In the genomic region with DNA sequence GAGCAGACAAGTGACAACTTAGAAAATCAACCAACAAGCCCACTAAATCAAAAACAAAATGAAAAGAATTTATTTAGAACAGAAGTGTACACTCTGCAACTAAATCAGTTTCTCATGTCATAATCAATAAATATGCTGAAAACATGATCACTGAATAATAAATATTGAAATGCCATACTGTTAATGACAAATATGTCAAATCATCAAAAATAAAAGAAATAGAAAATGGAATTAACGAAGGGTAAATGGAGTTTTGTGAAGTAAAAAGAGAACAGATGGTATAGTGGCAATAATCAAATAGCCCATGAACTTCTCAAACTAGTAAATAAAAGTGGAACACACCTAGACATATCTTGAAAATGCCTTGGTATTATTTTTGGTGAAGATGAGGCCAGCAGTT, we compare ENCODE assay signal across 21 cellular contexts.
DNase-seq lines count a peak whose midpoint lies in the region; ATAC-seq, FAIRE-seq and TF ChIP-seq lines count a peak whose summit lies in the region.
"Had no signal": no experiment of that assay in that cellular context is flagged by ENCODE, and none has a peak within 500 bp of the region (broad histone marks: within the 10 kb centered on the region; RNA-seq: fewer than 3 reads in every experiment).

No MANE protein-coding gene starts in this region.

- H3K4me2 ChIP-seq in HepG2 (ENCODE audit: low read depth, low read length) (no peak overlapping the region), IMR-90 (ENCODE audit: low read depth, low read length) (no peak overlapping the region), H1 (ENCODE audit: insufficient read depth in 1 of 2, low read depth in 2 of 2, low read length in 2 of 2) (no peak overlapping the region), smooth muscle cell (no peak overlapping the region)
- H3K4me2 ChIP-seq: BLaER1 treated with 17β-estradiol and CSF1 and Interleukin-3, amounts not matched to agents 10 nM and 100 nM had no signal

- H2BK20ac ChIP-seq in IMR-90 (ENCODE audit: low read depth, low read length), result no peak overlapping the region
- H2BK20ac ChIP-seq in H1 (ENCODE audit: low read length), result no peak overlapping the region

- H3K56ac ChIP-seq in IMR-90 (ENCODE audit: extremely low read depth, insufficient read depth, low read length) (no peak overlapping the region), H1 (replicated peaks; ENCODE audit: insufficient read length, low read depth, low read length) (no peak overlapping the region)

- ATAC-seq in HepG2 (no peak), right lobe of liver (no peak), IMR-90 (ENCODE audit: low read depth) (no peak)
- ATAC-seq: CD8-positive, alpha-beta T cell; GM12878 had no signal

- no peak overlapping the region for H4K91ac ChIP-seq in IMR-90 (ENCODE audit: insufficient read depth, low read depth, low read length)
- H4K91ac ChIP-seq in H1 (replicated peaks; ENCODE audit: insufficient read length, low read length), result no peak overlapping the region

- H3K36me3 ChIP-seq in HepG2 (replicated peaks in 1 of 2; ENCODE audit: control insufficient read depth in 1 of 2, insufficient read depth in 2 of 2, low read length in 2 of 2), result no peaks in the 10 kb centered on the region
- H3K36me3 ChIP-seq in right lobe of liver, result no peaks in the 10 kb centered on the region
- no peaks in the 10 kb centered on the region for H3K36me3 ChIP-seq in IMR-90 (ENCODE audit: control insufficient read depth, insufficient read depth, low read length)
- H3K36me3 ChIP-seq in H1 (ENCODE audit: control insufficient read depth in 2 of 4, insufficient read depth in 4 of 4, low read length in 3 of 4), result no peaks in the 10 kb centered on the region
- H3K36me3 ChIP-seq in smooth muscle cell (ENCODE audit: low read depth), result no peaks in the 10 kb centered on the region
- H3K36me3 ChIP-seq: BLaER1 treated with 17β-estradiol and CSF1 and Interleukin-3, amounts not matched to agents 10 nM and 100 nM had no signal

- H2BK5ac ChIP-seq in IMR-90 (ENCODE audit: low read depth, low read length, poor library complexity, severe bottlenecking) (no peak overlapping the region), H1 (ENCODE audit: low read depth, low read length) (no peak overlapping the region)

- H3K23ac ChIP-seq in IMR-90 (ENCODE audit: low read depth, low read length) (no peak overlapping the region), H1 (ENCODE audit: insufficient read length) (no peak overlapping the region)

- DNase-seq in HepG2 (ENCODE audit: low spot score) (no peak), right lobe of liver (no peak), IMR-90 (no peak), H1 (ENCODE audit: low read depth in 1 of 2, low spot score in 2 of 2) (no peak), G401 (ENCODE audit: low spot score) (no peak), smooth muscle cell (lab: John Stamatoyannopoulos, UW; ENCODE audit: unreplicated experiment) (no peak)
- DNase-seq: 8988T; AML-193; Caco-2; Calu3; CD4-positive, alpha-beta T cell; CD8-positive, alpha-beta T cell; DMS79 treated with DMSO at 0.1 percent for 48 hours; GDM1 had no signal

- no peak overlapping the region for H2BK120ac ChIP-seq in IMR-90 (ENCODE audit: low read depth, low read length)
- no peak overlapping the region for H2BK120ac ChIP-seq in H1 (replicated peaks; ENCODE audit: low read depth, low read length)

- BruUV-seq in HepG2 (replicated peaks; lab: Mats Ljungman, UMichigan) (no TSS peak), IMR-90 (replicated peaks; lab: Mats Ljungman, UMichigan) (no TSS peak)

- no peak overlapping the region for H2AK9ac ChIP-seq in IMR-90 (replicated peaks; ENCODE audit: low read depth, low read length, poor library complexity)

- dilution Hi-C loops in IMR-90 (cut with HindIII; ENCODE audit: low sequenced_read_pairs, unreplicated experiment), result no loop called here

- H3K27ac ChIP-seq in HepG2 (ENCODE audit: extremely low read length, insufficient read depth, low read length) (no peak overlapping the region), right lobe of liver (no peak overlapping the region), IMR-90 (ENCODE audit: insufficient read depth, low read length) (no peak overlapping the region), H1 (ENCODE audit: low read depth, low read length) (no peak overlapping the region), smooth muscle cell (ENCODE audit: low read depth) (no peak overlapping the region)
- H3K27ac ChIP-seq: BLaER1 treated with 17β-estradiol and CSF1 and Interleukin-3, amounts not matched to agents 10 nM and 100 nM; C4-2B had no signal

- TF ChIP-seq POLR2A in HepG2 (IDR thresholded peaks at IDR 0.05; ENCODE audit: insufficient read depth in 1 of 2, low read depth in 2 of 2, low read length in 2 of 2) (no peak), right lobe of liver (IDR thresholded peaks at IDR 0.05) (no peak), IMR-90 (IDR thresholded peaks at IDR 0.05; ENCODE audit: low read depth, low read length) (no peak), H1 (IDR thresholded peaks at IDR 0.05; ENCODE audit: control extremely low read depth in 1 of 2, low read depth in 2 of 2, low read length in 2 of 2) (no peak)

- TF ChIP-seq RAD21 in HepG2 (CRISPR knock-in tag; IDR thresholded peaks at IDR 0.05), result no peak
- no peak for TF ChIP-seq RAD21 in IMR-90 (IDR thresholded peaks at IDR 0.05; ENCODE audit: low read length)
- no peak for TF ChIP-seq RAD21 in H1 (IDR thresholded peaks at IDR 0.05 in 1 of 2, conservative IDR thresholded peaks at IDR 0.05 in 1 of 2; ENCODE audit: low read depth in 2 of 2, low read length in 2 of 2)

- no peaks in the 10 kb centered on the region for H3K27me3 ChIP-seq in HepG2 (ENCODE audit: control insufficient read depth in 1 of 2, insufficient read depth in 2 of 2, low read length in 2 of 2)
- H3K27me3 ChIP-seq in right lobe of liver, result no peaks in the 10 kb centered on the region
- H3K27me3 ChIP-seq in IMR-90 (ENCODE audit: control insufficient read depth, insufficient read depth, low read length), result no peaks in the 10 kb centered on the region
- peaks cover 0 to 1% (median 0%) of the 10 kb centered on the region in 4 experiments; a peak in 1 of 7 replicates for H3K27me3 ChIP-seq in H1 (replicated peaks in 1 of 4; ENCODE audit: control insufficient read depth in 3 of 4, extremely low read depth in 1 of 4, insufficient read depth in 3 of 4, low read length in 3 of 4)
- H3K27me3 ChIP-seq in smooth muscle cell (ENCODE audit: low read depth), result no peaks in the 10 kb centered on the region
- H3K27me3 ChIP-seq: BLaER1 treated with 17β-estradiol and CSF1 and Interleukin-3, amounts not matched to agents 10 nM and 100 nM had no signal

- H3K4ac ChIP-seq in IMR-90 (ENCODE audit: low read depth, low read length) (no peak overlapping the region), H1 (replicated peaks; ENCODE audit: insufficient read length, low read depth, low read length) (no peak overlapping the region)

- H3K79me2 ChIP-seq in HepG2 (ENCODE audit: insufficient read depth, low read length) (no peaks in the 10 kb centered on the region), H1 (ENCODE audit: control insufficient read depth in 1 of 2, insufficient read depth in 2 of 2, low read length in 2 of 2) (no peaks in the 10 kb centered on the region), smooth muscle cell (ENCODE audit: low read depth) (no peaks in the 10 kb centered on the region)

- FAIRE-seq in HepG2 (lab: Jason Lieb, UNC) (no peak), H1 (lab: Jason Lieb, UNC) (no peak)
- FAIRE-seq: A204.1, D721Med, GM12878, GM12892, GM18507 had no signal

- no peaks in the 10 kb centered on the region for H3K9me1 ChIP-seq in IMR-90 (ENCODE audit: insufficient read depth, low read length)

- H4K8ac ChIP-seq in IMR-90 (ENCODE audit: low read depth in 2 of 2, low read length in 2 of 2) (no peak overlapping the region), H1 (ENCODE audit: extremely low read depth, insufficient read depth, low read length) (no peak overlapping the region)

- intact Hi-C loops in HepG2 (cut with micrococcal nuclease; ENCODE audit: unreplicated experiment), result no loop called here
- intact Hi-C loops in right lobe of liver (cut with DNase I), result no loop called here
- intact Hi-C loops in IMR-90 (cut with micrococcal nuclease), result no loop called here

- TF ChIP-seq CTCF in HepG2 (CRISPR knock-in tag; IDR thresholded peaks at IDR 0.05), result no peak
- TF ChIP-seq CTCF in right lobe of liver (IDR thresholded peaks at IDR 0.05), result no peak
- no peak for TF ChIP-seq CTCF in IMR-90 (conservative IDR thresholded peaks at IDR 0.05; ENCODE audit: low read depth, low read length)
- no peak for TF ChIP-seq CTCF in H1 (IDR thresholded peaks at IDR 0.05; ENCODE audit: control extremely low read depth in 1 of 3, insufficient read depth in 1 of 3, low read depth in 1 of 3, low read length in 3 of 3)
- TF ChIP-seq CTCF in smooth muscle cell (IDR thresholded peaks at IDR 0.05; ENCODE audit: borderline replicate concordance, insufficient read depth, poor library complexity, severe bottlenecking), result no peak

- H2AK5ac ChIP-seq in IMR-90 (ENCODE audit: low read depth, low read length) (no peak overlapping the region), H1 (ENCODE audit: low read depth, low read length) (no peak overlapping the region)

- POLR2A ChIA-PET in HepG2 (lab: Yijun Ruan, JAX) (no interaction called here), IMR-90 (lab: Charles Lee; ENCODE audit: unreplicated experiment) (no interaction called here), H1 (lab: Charles Lee; ENCODE audit: partially characterized antibody) (no interaction called here)

- H3K23me2 ChIP-seq in H1 (ENCODE audit: low read depth, low read length), result no peaks in the 10 kb centered on the region

- no peak overlapping the region for H2BK12ac ChIP-seq in H1 (ENCODE audit: low read depth, low read length)

- 0% methylated on average over 1 of the region's 1 CpG for WGBS in HepG2 (ENCODE audit: low lambda C conversion rate)
- WGBS in right lobe of liver (ENCODE audit: insufficient coverage, low coverage, low lambda C conversion rate, missing lambda C conversion rate), result 31% methylated on average over 1 of the region's 1 CpG
- WGBS in IMR-90 (ENCODE audit: extremely low coverage in 2 of 2, insufficient read length in 1 of 2), 2 experiments, result 83% methylated on average over 1 of the region's 1 CpG; no CpG with 5 or more reads in 1 of the 2 experiments
- WGBS in H1 (ENCODE audit: extremely low coverage in 1 of 2, insufficient coverage in 1 of 2, insufficient read length in 1 of 2, insufficient replicate concordance in 2 of 2, low coverage in 1 of 2, low lambda C conversion rate in 2 of 2, missing lambda C conversion rate in 1 of 2), 2 experiments, result 40 to 80% methylated on average over 1 of the region's 1 CpG
- WGBS in smooth muscle cell (ENCODE audit: low lambda C conversion rate), result 40% methylated on average over 1 of the region's 1 CpG

- no peaks in the 10 kb centered on the region for H3K9me3 ChIP-seq in HepG2 (ENCODE audit: low read length)
- no peaks in the 10 kb centered on the region for H3K9me3 ChIP-seq in right lobe of liver
- H3K9me3 ChIP-seq in IMR-90 (ENCODE audit: control insufficient read depth, insufficient read depth, low read length), result no peaks in the 10 kb centered on the region
- no peaks in the 10 kb centered on the region for H3K9me3 ChIP-seq in H1 (ENCODE audit: insufficient read depth in 2 of 2, low read depth in 1 of 2, low read length in 1 of 2)
- no peaks in the 10 kb centered on the region for H3K9me3 ChIP-seq in smooth muscle cell (replicated peaks; ENCODE audit: low read depth)
- H3K9me3 ChIP-seq: BLaER1 treated with 17β-estradiol and CSF1 and Interleukin-3, amounts not matched to agents 10 nM and 100 nM; Caco-2 had no signal

- no peaks in the 10 kb centered on the region for H3K4me1 ChIP-seq in HepG2 (ENCODE audit: insufficient read depth, low read length)
- H3K4me1 ChIP-seq in right lobe of liver, result no peaks in the 10 kb centered on the region
- H3K4me1 ChIP-seq in IMR-90 (ENCODE audit: control insufficient read depth, insufficient read depth, low read length), result no peaks in the 10 kb centered on the region
- no peaks in the 10 kb centered on the region for H3K4me1 ChIP-seq in H1 (replicated peaks in 1 of 4; ENCODE audit: control insufficient read depth in 3 of 4, insufficient read depth in 4 of 4, low read length in 3 of 4)
- H3K4me1 ChIP-seq in smooth muscle cell (ENCODE audit: low read depth), result no peaks in the 10 kb centered on the region
- H3K4me1 ChIP-seq: BLaER1 treated with 17β-estradiol and CSF1 and Interleukin-3, amounts not matched to agents 10 nM and 100 nM; Caco-2 had no signal

- H4K20me1 ChIP-seq in HepG2 (ENCODE audit: insufficient read depth, low read length) (no peaks in the 10 kb centered on the region), IMR-90 (ENCODE audit: insufficient read depth, low read length) (no peaks in the 10 kb centered on the region), H1 (replicated peaks in 1 of 2; ENCODE audit: control insufficient read depth in 1 of 2, insufficient read depth in 2 of 2, low read length in 2 of 2) (no peaks in the 10 kb centered on the region), smooth muscle cell (ENCODE audit: low read depth) (no peaks in the 10 kb centered on the region)
- H4K20me1 ChIP-seq: BLaER1 treated with 17β-estradiol and CSF1 and Interleukin-3, amounts not matched to agents 10 nM and 100 nM had no signal

- H3K79me1 ChIP-seq in IMR-90 (ENCODE audit: low read depth in 1 of 2, low read length in 2 of 2), result no peaks in the 10 kb centered on the region
- H3K79me1 ChIP-seq in H1 (ENCODE audit: low read depth, low read length), result no peaks in the 10 kb centered on the region

- no peaks in the 10 kb centered on the region for H3F3A ChIP-seq in smooth muscle cell (ENCODE audit: low read depth)

- H2AFZ ChIP-seq in HepG2 (ENCODE audit: low read length) (no peak overlapping the region), IMR-90 (replicated peaks; ENCODE audit: low read length, poor library complexity) (no peak overlapping the region), H1 (ENCODE audit: low read length) (no peak overlapping the region), smooth muscle cell (ENCODE audit: low read depth) (no peak overlapping the region)

- H2BK15ac ChIP-seq in IMR-90 (ENCODE audit: low read depth, low read length) (no peak overlapping the region), H1 (ENCODE audit: low read length) (no peak overlapping the region)

- in situ Hi-C loops in HepG2 (cut with HindIII; ENCODE audit: extremely low pct_ligation_motif_present, low pct_unique_long_range_greater_than_20kb) (no loop called here), IMR-90 (cut with MboI; ENCODE audit: low sequenced_read_pairs) (no loop called here), G401 (cut with HindIII; ENCODE audit: low sequenced_read_pairs) (no loop called here)

- no peak overlapping the region for H3K14ac ChIP-seq in IMR-90 (replicated peaks; ENCODE audit: low read depth, low read length)
- no peak overlapping the region for H3K14ac ChIP-seq in H1 (ENCODE audit: insufficient read length)

- CTCF ChIA-PET in HepG2 (lab: Yijun Ruan, JAX; ENCODE audit: low intra/inter-chr PET ratio, low total read pairs), result no interaction called here
- CTCF ChIA-PET in IMR-90 (lab: Yijun Ruan, JAX), result no interaction called here
- CTCF ChIA-PET in H1 (lab: Charles Lee; ENCODE audit: partially characterized antibody), result no interaction called here

- H3K18ac ChIP-seq in IMR-90 (ENCODE audit: low read depth, low read length) (no peak overlapping the region), H1 (ENCODE audit: extremely low read depth, low read length) (no peak overlapping the region)

- H4K5ac ChIP-seq in IMR-90 (ENCODE audit: low read depth, low read length) (no peak overlapping the region), H1 (ENCODE audit: insufficient read length, low read depth, low read length) (no peak overlapping the region)

- H3K4me3 ChIP-seq in HepG2 (replicated peaks in 1 of 3; ENCODE audit: insufficient read depth in 1 of 3, low read depth in 2 of 3, low read length in 3 of 3), result no peak overlapping the region
- no peak overlapping the region for H3K4me3 ChIP-seq in right lobe of liver
- H3K4me3 ChIP-seq in IMR-90 (ENCODE audit: insufficient read depth, low read depth, low read length), result no peak overlapping the region
- no peak overlapping the region for H3K4me3 ChIP-seq in H1 (ENCODE audit: extremely low read depth in 1 of 4, insufficient read depth in 2 of 4, low read depth in 3 of 4, low read length in 4 of 4)
- H3K4me3 ChIP-seq in smooth muscle cell, result no peak overlapping the region
- H3K4me3 ChIP-seq: BLaER1 treated with 17β-estradiol and CSF1 and Interleukin-3, amounts not matched to agents 10 nM and 100 nM; GM12878 had no signal

- no peak overlapping the region for H3K9ac ChIP-seq in HepG2 (ENCODE audit: insufficient read depth, low read depth, low read length)
- H3K9ac ChIP-seq in IMR-90 (ENCODE audit: low read depth, low read length), result no peak overlapping the region
- H3K9ac ChIP-seq in H1 (replicated peaks in 1 of 4; ENCODE audit: extremely low read depth in 1 of 4, low read depth in 3 of 4, low read length in 3 of 4), result no peak overlapping the region
- no peak overlapping the region for H3K9ac ChIP-seq in smooth muscle cell (ENCODE audit: low read depth)
- H3K9ac ChIP-seq: BLaER1 treated with 17β-estradiol and CSF1 and Interleukin-3, amounts not matched to agents 10 nM and 100 nM had no signal

- TF ChIP-seq EP300 in HepG2 (IDR thresholded peaks at IDR 0.05; ENCODE audit: low read depth in 2 of 2, low read length in 2 of 2), result no peak
- TF ChIP-seq EP300 in HepG2 (CRISPR knock-in tag; IDR thresholded peaks at IDR 0.05; ENCODE audit: borderline replicate concordance), result no peak
- no peak for TF ChIP-seq EP300 in H1 (IDR thresholded peaks at IDR 0.05; ENCODE audit: borderline replicate concordance in 1 of 2, low read depth in 2 of 2, low read length in 2 of 2)

Comparison
In these comparisons a context has a peak if more than half of its experiments do, and no peak if none do; other contexts are left out.
1. Of the 41 proteins assayed by ChIP-seq in both HepG2 and H1: peak only in HepG2: none; only in H1: none; in both: MAFK; in neither: 40.